Comparison of ENCODE assay signal across 16 cellular contexts in genomic region chr5:852431-853401, GRCh38. TPM values are rescaled to one million over a fixed set of nuclear protein-coding genes. Genes with fewer than 3 reads are reported as not detected.
DNase-seq lines count a peak whose midpoint lies in the region; ATAC-seq, FAIRE-seq and TF ChIP-seq lines count a peak whose summit lies in the region.
"Had no signal": no experiment of that assay in that cellular context is flagged by ENCODE, and none has a peak within 500 bp of the region (broad histone marks: within the 10 kb centered on the region; RNA-seq: fewer than 3 reads in every experiment).

No MANE protein-coding gene starts in this region.

- CTCF ChIA-PET in HepG2 (lab: Yijun Ruan, JAX; ENCODE audit: low intra/inter-chr PET ratio, low total read pairs): no interaction called here

- no peak for TF ChIP-seq RAD21 in HepG2 (CRISPR knock-in tag; IDR thresholded peaks at IDR 0.05)

- no peak for FAIRE-seq in HepG2 (lab: Jason Lieb, UNC)
- FAIRE-seq: H1 had no signal

- peaks cover 2% of the 10 kb centered on the region; the same call in 1 of the 2 replicates for H4K20me1 ChIP-seq in HepG2 (ENCODE audit: insufficient read depth, low read length)

- TF ChIP-seq CTCF in right lobe of liver (IDR thresholded peaks at IDR 0.05) (no peak), HepG2 (CRISPR knock-in tag; IDR thresholded peaks at IDR 0.05) (no peak), nephron progenitor cell (IDR thresholded peaks at IDR 0.05) (no peak), tibial artery (IDR thresholded peaks at IDR 0.05) (no peak), upper lobe of left lung (IDR thresholded peaks at IDR 0.05) (no peak)

- in situ Hi-C loops in HepG2 (cut with HindIII; ENCODE audit: extremely low pct_ligation_motif_present, low pct_unique_long_range_greater_than_20kb): no loop called here

- no peaks in the 10 kb centered on the region for H3K27me3 ChIP-seq in right lobe of liver
- peaks cover 0 to 17% of the 10 kb centered on the region in 2 experiments; a peak in 3 of 5 replicates for H3K27me3 ChIP-seq in HepG2 (ENCODE audit: control insufficient read depth in 1 of 2, insufficient read depth in 2 of 2, low read length in 2 of 2)
- H3K27me3 ChIP-seq in tibial artery: peaks cover 0 to 50% of the 10 kb centered on the region in 2 donors
- H3K27me3 ChIP-seq in upper lobe of left lung: peaks cover 0 to 13% (median 0%) of the 10 kb centered on the region in 4 donors

- no peaks in the 10 kb centered on the region for H3K4me1 ChIP-seq in right lobe of liver
- H3K4me1 ChIP-seq in HepG2 (ENCODE audit: insufficient read depth, low read length): peaks cover 39% of the 10 kb centered on the region
- peaks cover 0 to 4% (median 0%) of the 10 kb centered on the region in 4 donors for H3K4me1 ChIP-seq in tibial artery
- H3K4me1 ChIP-seq in upper lobe of left lung: peaks cover 0 to 13% (median 8%) of the 10 kb centered on the region in 4 donors

- intact Hi-C loops in right lobe of liver (cut with DNase I): no loop called here
- intact Hi-C loops in HepG2 (cut with micrococcal nuclease; ENCODE audit: unreplicated experiment): loop anchor here (5.0 kb wide), 1 partner anchor 40 kb away; the partner anchor contains the start of genes BRD9 and TRIP13
- intact Hi-C loops in tibial artery (cut with DNase I; ENCODE audit: low total_unique reads): no loop called here

- H3K36me3 Mint-ChIP-seq in nephron progenitor cell (ENCODE audit: low read depth): no peaks in the 10 kb centered on the region

- no peaks in the 10 kb centered on the region for H3K9me3 Mint-ChIP-seq in nephron progenitor cell

- peaks cover 27% of the 10 kb centered on the region for H3K4me1 Mint-ChIP-seq in nephron progenitor cell

- no peak overlapping the region for H2AFZ ChIP-seq in HepG2 (ENCODE audit: low read length)

- no peak for TF ChIP-seq EP300 in HepG2 (IDR thresholded peaks at IDR 0.05; ENCODE audit: low read depth in 2 of 2, low read length in 2 of 2)
- TF ChIP-seq EP300 in HepG2 (CRISPR knock-in tag; IDR thresholded peaks at IDR 0.05; ENCODE audit: borderline replicate concordance): no peak
- TF ChIP-seq EP300 in upper lobe of left lung (IDR thresholded peaks at IDR 0.05): no peak

- no TSS peak for BruUV-seq in HepG2 (replicated peaks; lab: Mats Ljungman, UMichigan)

- peaks cover 5% of the 10 kb centered on the region for H3K27me3 Mint-ChIP-seq in nephron progenitor cell (ENCODE audit: low read depth, poor library complexity)

- no peak overlapping the region for H3K27ac ChIP-seq in right lobe of liver
- no peak overlapping the region for H3K27ac ChIP-seq in HepG2 (ENCODE audit: extremely low read length, insufficient read depth, low read length)
- H3K27ac ChIP-seq in tibial artery: no peak overlapping the region
- no peak overlapping the region for H3K27ac ChIP-seq in upper lobe of left lung
- H3K27ac ChIP-seq: 22Rv1 had no signal

- DNase-seq in activated CD4-positive, CD25-positive, alpha-beta regulatory T cell treated with anti-CD3 and anti-CD28 coated beads, Interleukin-2, amount 50 U/mL, for 72 hours: peak; percentile 22
- no peak for DNase-seq in activated CD4-positive, CD25-positive, alpha-beta regulatory T cell (lab: John Stamatoyannopoulos, UW)
- peak; percentile 7 to 42 (median 7) for DNase-seq in right lobe of liver
- no peak for DNase-seq in HepG2 (ENCODE audit: low spot score)
- no peak for DNase-seq in nephron progenitor cell
- peak; percentile 15 to 48 for DNase-seq in tibial artery
- DNase-seq in upper lobe of left lung: no peak
- no peak for DNase-seq in AG08395 (ENCODE audit: low spot score)
- DNase-seq: C1 segment of cervical spinal cord, DMS 273 treated with DMSO at 0.1 percent for 48 hours, EL, NCI-H187 treated with DMSO at 0.1 percent for 48 hours, NCI-H2171, NCI-H82 had no signal

- 82% methylated on average over 34 of the region's 55 CpGs for WGBS in right lobe of liver (ENCODE audit: insufficient coverage, low coverage, low lambda C conversion rate, missing lambda C conversion rate)
- 65% methylated on average over 51 of the region's 55 CpGs for WGBS in HepG2 (ENCODE audit: low lambda C conversion rate)
- WGBS in upper lobe of left lung, 2 donors: 89 to 91% methylated on average over 51 to 55 of the region's 55 CpGs

- no peak overlapping the region for H3K4me2 ChIP-seq in HepG2 (ENCODE audit: low read depth, low read length)

- H3K4me3 ChIP-seq in right lobe of liver (no peak overlapping the region), HepG2 (replicated peaks in 1 of 3; ENCODE audit: insufficient read depth in 1 of 3, low read depth in 2 of 3, low read length in 3 of 3) (no peak overlapping the region), tibial artery (no peak overlapping the region), upper lobe of left lung (no peak overlapping the region)

- POLR2A ChIA-PET in HepG2 (lab: Yijun Ruan, JAX): no interaction called here

- ATAC-seq in right lobe of liver: no peak
- ATAC-seq in HepG2: no peak
- no peak for ATAC-seq in upper lobe of left lung (ENCODE audit: low FRiP score in 2 of 2)

- peak overlapping the region; percentile 35 for H3K27ac Mint-ChIP-seq in nephron progenitor cell

- no peak overlapping the region for H3K9ac ChIP-seq in HepG2 (ENCODE audit: insufficient read depth, low read depth, low read length)

- H3K36me3 ChIP-seq in right lobe of liver: no peaks in the 10 kb centered on the region
- H3K36me3 ChIP-seq in HepG2 (replicated peaks in 1 of 2; ENCODE audit: control insufficient read depth in 1 of 2, insufficient read depth in 2 of 2, low read length in 2 of 2): no peaks in the 10 kb centered on the region
- H3K36me3 ChIP-seq in tibial artery: no peaks in the 10 kb centered on the region
- no peaks in the 10 kb centered on the region for H3K36me3 ChIP-seq in upper lobe of left lung

- TF ChIP-seq POLR2A in right lobe of liver (IDR thresholded peaks at IDR 0.05) (no peak), HepG2 (IDR thresholded peaks at IDR 0.05; ENCODE audit: insufficient read depth in 1 of 2, low read depth in 2 of 2, low read length in 2 of 2) (no peak), upper lobe of left lung (IDR thresholded peaks at IDR 0.05) (no peak)

- no peak overlapping the region for H3K4me3 Mint-ChIP-seq in nephron progenitor cell

- H3K9me3 ChIP-seq in right lobe of liver (no peaks in the 10 kb centered on the region), HepG2 (ENCODE audit: low read length) (no peaks in the 10 kb centered on the region), tibial artery (no peaks in the 10 kb centered on the region), upper lobe of left lung (no peaks in the 10 kb centered on the region)

- H3K79me2 ChIP-seq in HepG2 (ENCODE audit: insufficient read depth, low read length): no peaks in the 10 kb centered on the region

RNA-seq across cellular contexts. Expression of gene ZDHHC11, which starts 1.9 kb away (rescaled TPM):
- total RNA-seq in right lobe of liver (10 to 100 TPM in 2 of 6 experiments, 1 to 10 TPM in 3, under 1 TPM in 1; 0.50 to 14.4 (median 5.8) TPM), HepG2 (2016; rRNA removed; fragmentation: Illumina TruSeq; extraction: Trizol) (1.4 and 4.0 TPM in 2 replicates), upper lobe of left lung (10 to 100 TPM; 18.9 to 64.6 (median 27.5) TPM)
- total RNA-seq in HepG2 (2016; cell fraction: cytosol; rRNA removed; fragmentation: Illumina TruSeq; extraction: Trizol; ENCODE audit: low read depth): 0.51 and 1.4 TPM in 2 replicates
- total RNA-seq in HepG2 (2016; cell fraction: insoluble cytoplasmic fraction; rRNA removed; fragmentation: Illumina TruSeq; extraction: Trizol): 0.67 and 5.3 TPM in 2 replicates
- total RNA-seq in HepG2 (2016; cell fraction: membrane; rRNA removed; fragmentation: Illumina TruSeq; extraction: Trizol): 1.5 and 2.0 TPM in 2 replicates
- 8.6 and 9.6 TPM in 2 replicates for total RNA-seq in HepG2 (2016; cell fraction: nucleus; rRNA removed; fragmentation: Illumina TruSeq; extraction: Trizol)
- polyA plus RNA-seq in HepG2 (2011; rRNA removed): 2.1 and 2.2 TPM in 2 replicates
- polyA plus RNA-seq in HepG2 (2011; cell fraction: cytosol; rRNA removed): 1.6 and 2.1 TPM in 2 replicates
- 24.0 and 31.7 TPM in 2 replicates for polyA plus RNA-seq in HepG2 (2011; cell fraction: nucleus; rRNA removed)
- 3.2 and 7.4 TPM in 2 replicates for polyA plus RNA-seq in HepG2 (2012)
- 0.68 and 0.74 TPM in 2 replicates for polyA plus RNA-seq in HepG2 (2016; cell fraction: cytosol; fragmentation: Illumina TruSeq; extraction: Trizol; ENCODE audit: low read depth)
- polyA plus RNA-seq in HepG2 (2016; cell fraction: insoluble cytoplasmic fraction; fragmentation: Illumina TruSeq; extraction: Trizol; ENCODE audit: low read depth): 1.2 and 2.3 TPM in 2 replicates
- 0.83 and 1.1 TPM in 2 replicates for polyA plus RNA-seq in HepG2 (2016; cell fraction: membrane; fragmentation: Illumina TruSeq; extraction: Trizol; ENCODE audit: low read depth)
- 21.9 and 23.7 TPM in 2 replicates for polyA plus RNA-seq in HepG2 (2016; cell fraction: nucleus; fragmentation: Illumina TruSeq; extraction: Trizol; ENCODE audit: insufficient read depth, low read depth)
- 7.7 and 72.5 TPM in 2 replicates for polyA minus RNA-seq in HepG2 (2011; rRNA and poly(A)+ RNA removed; ENCODE audit: low replicate concordance)
- polyA minus RNA-seq in HepG2 (2011; cell fraction: cytosol; rRNA and poly(A)+ RNA removed): 2.5 TPM in 1 of 2 replicates, not detected in the other
- 12.6 and 14.9 TPM in 2 replicates for polyA minus RNA-seq in HepG2 (2011; cell fraction: nucleus; rRNA and poly(A)+ RNA removed)

RNA-seq across cellular contexts. Expression of gene BRD9, which starts 39.9 kb away (rescaled TPM):
- total RNA-seq in right lobe of liver: 10 to 100 TPM; 10.7 to 16.7 (median 13.8) TPM
- 20.7 and 22.9 TPM in 2 replicates for total RNA-seq in HepG2 (2016; rRNA removed; fragmentation: Illumina TruSeq; extraction: Trizol)
- 6.6 and 8.1 TPM in 2 replicates for total RNA-seq in HepG2 (2016; cell fraction: cytosol; rRNA removed; fragmentation: Illumina TruSeq; extraction: Trizol; ENCODE audit: low read depth)
- 18.6 and 24.6 TPM in 2 replicates for total RNA-seq in HepG2 (2016; cell fraction: insoluble cytoplasmic fraction; rRNA removed; fragmentation: Illumina TruSeq; extraction: Trizol)
- 10.4 and 11.6 TPM in 2 replicates for total RNA-seq in HepG2 (2016; cell fraction: membrane; rRNA removed; fragmentation: Illumina TruSeq; extraction: Trizol)
- 30.9 and 31.0 TPM in 2 replicates for total RNA-seq in HepG2 (2016; cell fraction: nucleus; rRNA removed; fragmentation: Illumina TruSeq; extraction: Trizol)
- 5.2 and 6.3 TPM in 2 replicates for polyA plus RNA-seq in HepG2 (2011; rRNA removed)
- 4.5 and 4.6 TPM in 2 replicates for polyA plus RNA-seq in HepG2 (2011; cell fraction: cytosol; rRNA removed)
- polyA plus RNA-seq in HepG2 (2011; cell fraction: nucleus; rRNA removed): 36.0 and 39.4 TPM in 2 replicates
- 10.7 and 10.9 TPM in 2 replicates for polyA plus RNA-seq in HepG2 (2012)
- polyA plus RNA-seq in HepG2 (2016; cell fraction: cytosol; fragmentation: Illumina TruSeq; extraction: Trizol; ENCODE audit: low read depth): 2.4 and 2.5 TPM in 2 replicates
- 17.6 and 19.2 TPM in 2 replicates for polyA plus RNA-seq in HepG2 (2016; cell fraction: insoluble cytoplasmic fraction; fragmentation: Illumina TruSeq; extraction: Trizol; ENCODE audit: low read depth)
- polyA plus RNA-seq in HepG2 (2016; cell fraction: membrane; fragmentation: Illumina TruSeq; extraction: Trizol; ENCODE audit: low read depth): 4.9 and 5.4 TPM in 2 replicates
- polyA plus RNA-seq in HepG2 (2016; cell fraction: nucleus; fragmentation: Illumina TruSeq; extraction: Trizol; ENCODE audit: insufficient read depth, low read depth): 65.1 and 68.5 TPM in 2 replicates
- polyA minus RNA-seq in HepG2 (2011; rRNA and poly(A)+ RNA removed; ENCODE audit: low replicate concordance): 15.9 and 73.1 TPM in 2 replicates
- polyA minus RNA-seq in HepG2 (2011; cell fraction: cytosol; rRNA and poly(A)+ RNA removed): 4.1 and 5.6 TPM in 2 replicates
- 30.7 and 34.1 TPM in 2 replicates for polyA minus RNA-seq in HepG2 (2011; cell fraction: nucleus; rRNA and poly(A)+ RNA removed)
- 100 to 1,000 TPM in 1 of 6 donors, 10 to 100 TPM in 5; 37.5 to 160 (median 42.3) TPM for total RNA-seq in upper lobe of left lung

RNA-seq across cellular contexts. Expression of gene TRIP13, which starts 40.0 kb away (rescaled TPM):
- 1 to 10 TPM in 2 of 6 experiments, under 1 TPM in 4; 0.15 to 3.2 (median 0.70) TPM for total RNA-seq in right lobe of liver
- 33.0 and 39.5 TPM in 2 replicates for total RNA-seq in HepG2 (2016; rRNA removed; fragmentation: Illumina TruSeq; extraction: Trizol)
- 8.1 and 9.8 TPM in 2 replicates for total RNA-seq in HepG2 (2016; cell fraction: cytosol; rRNA removed; fragmentation: Illumina TruSeq; extraction: Trizol; ENCODE audit: low read depth)
- 33.0 and 42.4 TPM in 2 replicates for total RNA-seq in HepG2 (2016; cell fraction: insoluble cytoplasmic fraction; rRNA removed; fragmentation: Illumina TruSeq; extraction: Trizol)
- total RNA-seq in HepG2 (2016; cell fraction: membrane; rRNA removed; fragmentation: Illumina TruSeq; extraction: Trizol): 19.4 and 20.2 TPM in 2 replicates
- total RNA-seq in HepG2 (2016; cell fraction: nucleus; rRNA removed; fragmentation: Illumina TruSeq; extraction: Trizol): 18.6 TPM in 2 replicates
- 12.8 and 13.5 TPM in 2 replicates for polyA plus RNA-seq in HepG2 (2011; rRNA removed)
- polyA plus RNA-seq in HepG2 (2011; cell fraction: cytosol; rRNA removed): 6.1 and 7.0 TPM in 2 replicates
- polyA plus RNA-seq in HepG2 (2011; cell fraction: nucleus; rRNA removed): 11.6 and 18.6 TPM in 2 replicates
- polyA plus RNA-seq in HepG2 (2012): 6.5 and 11.3 TPM in 2 replicates
- 4.9 and 6.9 TPM in 2 replicates for polyA plus RNA-seq in HepG2 (2016; cell fraction: cytosol; fragmentation: Illumina TruSeq; extraction: Trizol; ENCODE audit: low read depth)
- 44.2 and 47.5 TPM in 2 replicates for polyA plus RNA-seq in HepG2 (2016; cell fraction: insoluble cytoplasmic fraction; fragmentation: Illumina TruSeq; extraction: Trizol; ENCODE audit: low read depth)
- 13.5 and 13.6 TPM in 2 replicates for polyA plus RNA-seq in HepG2 (2016; cell fraction: membrane; fragmentation: Illumina TruSeq; extraction: Trizol; ENCODE audit: low read depth)
- 42.0 and 45.8 TPM in 2 replicates for polyA plus RNA-seq in HepG2 (2016; cell fraction: nucleus; fragmentation: Illumina TruSeq; extraction: Trizol; ENCODE audit: insufficient read depth, low read depth)
- 6.3 and 101 TPM in 2 replicates for polyA minus RNA-seq in HepG2 (2011; rRNA and poly(A)+ RNA removed; ENCODE audit: low replicate concordance)
- 4.5 and 11.3 TPM in 2 replicates for polyA minus RNA-seq in HepG2 (2011; cell fraction: cytosol; rRNA and poly(A)+ RNA removed)
- 9.2 and 11.7 TPM in 2 replicates for polyA minus RNA-seq in HepG2 (2011; cell fraction: nucleus; rRNA and poly(A)+ RNA removed)
- total RNA-seq in upper lobe of left lung: 1 to 10 TPM; 1.0 to 2.1 (median 1.5) TPM

Comparison
In these comparisons a context has a peak if more than half of its experiments do, and no peak if none do; other contexts are left out.
1. DNase-seq: peak in activated CD4-positive, CD25-positive, alpha-beta regulatory T cell treated with anti-CD3 and anti-CD28 coated beads, Interleukin-2, amount 50 U/mL, for 72 hours (single experiment), right lobe of liver (3 of 3) and tibial artery (2 of 2); none in activated CD4-positive, CD25-positive, alpha-beta regulatory T cell (0 of 4), HepG2 (single experiment), nephron progenitor cell (single experiment), upper lobe of left lung (0 of 2) and AG08395 (single experiment).